8 cellular contexts compared by ENCODE assay signal in genomic region chr5:400282-401215, GRCh38. TPM values are rescaled to one million over a fixed set of nuclear protein-coding genes. Genes with fewer than 3 reads are reported as not detected.
DNase-seq lines count a peak whose midpoint lies in the region; ATAC-seq and FAIRE-seq lines count a peak whose summit lies in the region.

No MANE protein-coding gene starts in this region.

- no peaks in the 10 kb centered on the region for H3K36me3 ChIP-seq in iPS-20b (ENCODE audit: insufficient read depth, low read depth, low read length)
- H3K36me3 ChIP-seq in urinary bladder (ENCODE audit: insufficient read depth), result no peaks in the 10 kb centered on the region

- intact Hi-C loops in activated naive CD4-positive, alpha-beta T cell treated with anti-CD3 and anti-CD28 coated beads for 36 hours (cut with micrococcal nuclease), result no loop called here

- FAIRE-seq in frontal cortex (lab: Jason Lieb, UNC), result no peak

- POLR2A ChIA-PET in activated CD4-positive, alpha-beta memory T cell treated with anti-CD3 and anti-CD28 coated beads, Interleukin-2, amount 10 ng/mL, durations not matched to agents 7 days and 5 days (lab: Charles Lee), result interaction anchor here (1.2 kb wide), 1 partner anchor 24 kb away, joined by 3 read pairs; no protein-coding TSS in a partner anchor

- peaks cover 35% of the 10 kb centered on the region for H3K27me3 Mint-ChIP-seq in activated naive CD4-positive, alpha-beta T cell treated with anti-CD3 and anti-CD28 coated beads, Interleukin-2, amount 10 ng/mL, durations not matched to agents 7 days and 5 days
- peaks cover 27% of the 10 kb centered on the region for H3K27me3 Mint-ChIP-seq in activated naive CD4-positive, alpha-beta T cell treated with anti-CD3 and anti-CD28 coated beads for 36 hours (ENCODE audit: low read depth)
- peaks cover 2% of the 10 kb centered on the region for H3K27me3 Mint-ChIP-seq in activated CD4-positive, alpha-beta memory T cell treated with anti-CD3 and anti-CD28 coated beads, Interleukin-2, amount 10 ng/mL, durations not matched to agents 7 days and 5 days

- H3K27ac ChIP-seq in iPS-20b (ENCODE audit: low read length) (no peak overlapping the region), urinary bladder (ENCODE audit: low read depth) (peak overlapping the region; percentile 89)

- no peaks in the 10 kb centered on the region for H3K9me3 Mint-ChIP-seq in activated naive CD4-positive, alpha-beta T cell treated with anti-CD3 and anti-CD28 coated beads, Interleukin-2, amount 10 ng/mL, durations not matched to agents 7 days and 5 days
- H3K9me3 Mint-ChIP-seq in activated naive CD4-positive, alpha-beta T cell treated with anti-CD3 and anti-CD28 coated beads for 36 hours, result no peaks in the 10 kb centered on the region
- no peaks in the 10 kb centered on the region for H3K9me3 Mint-ChIP-seq in activated CD4-positive, alpha-beta memory T cell treated with anti-CD3 and anti-CD28 coated beads, Interleukin-2, amount 10 ng/mL, durations not matched to agents 7 days and 5 days

- H3K4me1 ChIP-seq in iPS-20b (ENCODE audit: insufficient read depth, low read length) (no peaks in the 10 kb centered on the region), urinary bladder (ENCODE audit: insufficient read depth) (no peaks in the 10 kb centered on the region)

- DNase-seq in activated naive CD4-positive, alpha-beta T cell treated with anti-CD3 and anti-CD28 coated beads, Interleukin-2, amount 10 ng/mL, durations not matched to agents 7 days and 5 days, result no peak
- no peak for DNase-seq in activated naive CD4-positive, alpha-beta T cell treated with anti-CD3 and anti-CD28 coated beads for 36 hours
- DNase-seq in activated CD4-positive, alpha-beta memory T cell treated with anti-CD3 and anti-CD28 coated beads, Interleukin-2, amount 10 ng/mL, durations not matched to agents 7 days and 5 days, result no peak
- DNase-seq in frontal cortex (ENCODE audit: low spot score in 2 of 2), result no peak
- no peak for DNase-seq in retina

- peak; percentile 16 for ATAC-seq in HG03108 (IDR thresholded peaks at IDR 0.05; ENCODE audit: unreplicated experiment)

- H3K36me3 Mint-ChIP-seq in activated naive CD4-positive, alpha-beta T cell treated with anti-CD3 and anti-CD28 coated beads, Interleukin-2, amount 10 ng/mL, durations not matched to agents 7 days and 5 days, result peaks cover 14% of the 10 kb centered on the region
- no peaks in the 10 kb centered on the region for H3K36me3 Mint-ChIP-seq in activated naive CD4-positive, alpha-beta T cell treated with anti-CD3 and anti-CD28 coated beads for 36 hours (ENCODE audit: low read depth)
- peaks cover 28% of the 10 kb centered on the region for H3K36me3 Mint-ChIP-seq in activated CD4-positive, alpha-beta memory T cell treated with anti-CD3 and anti-CD28 coated beads, Interleukin-2, amount 10 ng/mL, durations not matched to agents 7 days and 5 days (ENCODE audit: low read depth)

- CTCF ChIA-PET in activated naive CD4-positive, alpha-beta T cell treated with anti-CD3 and anti-CD28 coated beads, Interleukin-2, amount 10 ng/mL, durations not matched to agents 7 days and 5 days (lab: Charles Lee), result interaction anchor here (1.0 to 1.5 kb wide), 2 partner anchors 20 to 28 kb away, joined by 3 read pairs; no protein-coding TSS in a partner anchor
- CTCF ChIA-PET in activated naive CD4-positive, alpha-beta T cell treated with anti-CD3 and anti-CD28 coated beads for 36 hours (lab: Charles Lee), result interaction anchor here (1.0 kb wide), 1 partner anchor 83 kb away, joined by 3 read pairs; no protein-coding TSS in a partner anchor
- CTCF ChIA-PET in activated CD4-positive, alpha-beta memory T cell treated with anti-CD3 and anti-CD28 coated beads, Interleukin-2, amount 10 ng/mL, durations not matched to agents 7 days and 5 days (lab: Charles Lee), result no interaction called here

- H3K27ac Mint-ChIP-seq in activated naive CD4-positive, alpha-beta T cell treated with anti-CD3 and anti-CD28 coated beads, Interleukin-2, amount 10 ng/mL, durations not matched to agents 7 days and 5 days, result no peak overlapping the region
- no peak overlapping the region for H3K27ac Mint-ChIP-seq in activated naive CD4-positive, alpha-beta T cell treated with anti-CD3 and anti-CD28 coated beads for 36 hours
- H3K27ac Mint-ChIP-seq in activated CD4-positive, alpha-beta memory T cell treated with anti-CD3 and anti-CD28 coated beads, Interleukin-2, amount 10 ng/mL, durations not matched to agents 7 days and 5 days, result peak overlapping the region; percentile 76

- peaks cover 27% of the 10 kb centered on the region; the same call in 1 of the 2 replicates for H3K27me3 ChIP-seq in iPS-20b (ENCODE audit: insufficient read depth, low read length)

- H3K4me3 ChIP-seq in iPS-20b (ENCODE audit: low read length) (peak overlapping the region; percentile 31; the same call in 1 of the 2 replicates), urinary bladder (ENCODE audit: low read depth, low read length) (peak overlapping the region; percentile 7)

- peak overlapping the region; percentile 15 for H3K4me3 Mint-ChIP-seq in activated naive CD4-positive, alpha-beta T cell treated with anti-CD3 and anti-CD28 coated beads, Interleukin-2, amount 10 ng/mL, durations not matched to agents 7 days and 5 days
- no peak overlapping the region for H3K4me3 Mint-ChIP-seq in activated naive CD4-positive, alpha-beta T cell treated with anti-CD3 and anti-CD28 coated beads for 36 hours
- peak overlapping the region; percentile 43 for H3K4me3 Mint-ChIP-seq in activated CD4-positive, alpha-beta memory T cell treated with anti-CD3 and anti-CD28 coated beads, Interleukin-2, amount 10 ng/mL, durations not matched to agents 7 days and 5 days

- H3K9me3 ChIP-seq in iPS-20b (ENCODE audit: insufficient read depth, low read depth, low read length), result no peaks in the 10 kb centered on the region

- peaks cover 51% of the 10 kb centered on the region for H3K4me1 Mint-ChIP-seq in activated naive CD4-positive, alpha-beta T cell treated with anti-CD3 and anti-CD28 coated beads, Interleukin-2, amount 10 ng/mL, durations not matched to agents 7 days and 5 days
- H3K4me1 Mint-ChIP-seq in activated naive CD4-positive, alpha-beta T cell treated with anti-CD3 and anti-CD28 coated beads for 36 hours (ENCODE audit: low read depth), result peaks cover 14% of the 10 kb centered on the region
- peaks cover 33% of the 10 kb centered on the region for H3K4me1 Mint-ChIP-seq in activated CD4-positive, alpha-beta memory T cell treated with anti-CD3 and anti-CD28 coated beads, Interleukin-2, amount 10 ng/mL, durations not matched to agents 7 days and 5 days

- peak overlapping the region; percentile 45; the same call in 1 of the 2 replicates for H3K9ac ChIP-seq in iPS-20b (ENCODE audit: low read depth, low read length)

- 35% methylated on average over 27 of the region's 27 CpGs for WGBS in urinary bladder

RNA-seq across cellular contexts. Expression of gene EXOC3, which starts 42.4 kb away (rescaled TPM):
- 10 to 100 TPM; 41.6 to 41.7 TPM for total RNA-seq in activated naive CD4-positive, alpha-beta T cell treated with anti-CD3 and anti-CD28 coated beads for 36 hours
- total RNA-seq in activated CD4-positive, alpha-beta memory T cell treated with anti-CD3 and anti-CD28 coated beads, Interleukin-2, amount 10 ng/mL, durations not matched to agents 7 days and 5 days, result 10 to 100 TPM; 67.7 to 68.8 TPM
- total RNA-seq in urinary bladder, result 31.7 TPM
- 61.4 TPM for polyA plus RNA-seq in urinary bladder
- 22.4 TPM for total RNA-seq in frontal cortex
